In genomic region chr5:154892370-154892771, GRCh38 we compare ENCODE assay signal across 21 cellular contexts. TPM values are rescaled to one million over a fixed set of nuclear protein-coding genes. Genes with fewer than 3 reads are reported as not detected.
DNase-seq lines count a peak whose midpoint lies in the region; ATAC-seq, FAIRE-seq and TF ChIP-seq lines count a peak whose summit lies in the region.
"Had no signal": no experiment of that assay in that cellular context is flagged by ENCODE, and none has a peak within 500 bp of the region (broad histone marks: within the 10 kb centered on the region; RNA-seq: fewer than 3 reads in every experiment).

No MANE protein-coding gene starts in this region.

- ATAC-seq in left ventricle myocardium superior (peak; percentile 43), Right ventricle myocardium superior (ENCODE audit: poor library complexity) (no peak), HG03139 (IDR thresholded peaks at IDR 0.05; ENCODE audit: unreplicated experiment) (no peak)

- DNase-seq in left ventricle myocardium superior (no peak), Right ventricle myocardium superior (no peak), endothelial cell of umbilical vein (ENCODE audit: low read depth, low spot score) (peak; percentile 13), occipital lobe (lab: John Stamatoyannopoulos, UW) (peak; percentile 14), OCI-M1 (lab: John Stamatoyannopoulos, UW) (no peak), NCI-H510A treated with DMSO at 0.1 percent for 48 hours (lab: John Stamatoyannopoulos, UW) (no peak)
- DNase-seq: CD8-positive, alpha-beta memory T cell; DMS79; H7; HFFc6; MV-4-11; NCI-H187; NCI-H2107; NCI-H524; PC-9 had no signal

- TF ChIP-seq CTCF in endothelial cell of umbilical vein (IDR thresholded peaks at IDR 0.05; ENCODE audit: extremely low read depth in 1 of 2, insufficient read depth in 1 of 2, low read depth in 1 of 2, low read length in 2 of 2): no peak

- dilution Hi-C loops in endothelial cell of umbilical vein (cut with MboI; ENCODE audit: extremely low pct_ligation_motif_present, low sequenced_read_pairs): no loop called here

- intact Hi-C loops in left ventricle myocardium superior (cut with micrococcal nuclease) (no loop called here), Right ventricle myocardium superior (cut with DNase I) (no loop called here), endothelial cell of umbilical vein (cut with micrococcal nuclease) (no loop called here)

- no peak for TF ChIP-seq POLR2A in endothelial cell of umbilical vein (IDR thresholded peaks at IDR 0.05; ENCODE audit: low read depth, low read length)

- peaks cover 19 to 33% of the 10 kb centered on the region in 2 experiments for H3K36me3 ChIP-seq in endothelial cell of umbilical vein (ENCODE audit: control insufficient read depth in 2 of 2, extremely low read depth in 1 of 2, insufficient read depth in 2 of 2, low read length in 2 of 2)

- no peaks in the 10 kb centered on the region for H4K20me1 ChIP-seq in endothelial cell of umbilical vein (replicated peaks; ENCODE audit: control insufficient read depth, extremely low read depth, insufficient read depth, low read length)

- FAIRE-seq in endothelial cell of umbilical vein (lab: Jason Lieb, UNC): peak; percentile 74
- FAIRE-seq: A204.1, D721Med had no signal

- H2AFZ ChIP-seq in endothelial cell of umbilical vein (ENCODE audit: low read depth, low read length): no peak overlapping the region
- H2AFZ ChIP-seq: PC-9 had no signal

- H3K79me2 ChIP-seq in endothelial cell of umbilical vein (ENCODE audit: control insufficient read depth, insufficient read depth, low read length): no peaks in the 10 kb centered on the region

- CTCF ChIA-PET in endothelial cell of umbilical vein (lab: Charles Lee): interaction anchor here (0.6 to 1.3 kb wide), 3 partner anchors 12 to 238 kb away, joined by 3 read pairs; no protein-coding TSS in a partner anchor

- no peaks in the 10 kb centered on the region for H3K9me3 ChIP-seq in endothelial cell of umbilical vein (replicated peaks; ENCODE audit: control insufficient read depth, insufficient read depth, low read length)

- H3K9ac ChIP-seq in endothelial cell of umbilical vein (replicated peaks; ENCODE audit: extremely low read depth, insufficient read depth, low read length): no peak overlapping the region
- H3K9ac ChIP-seq: BLaER1 treated with 17β-estradiol and CSF1 and Interleukin-3, amounts not matched to agents 10 nM and 100 nM; KMS-11 had no signal

- H3K4me2 ChIP-seq in endothelial cell of umbilical vein (ENCODE audit: insufficient read depth, low read length): no peak overlapping the region
- H3K4me2 ChIP-seq: BLaER1 treated with 17β-estradiol and CSF1 and Interleukin-3, amounts not matched to agents 10 nM and 100 nM; KMS-11; PC-9 had no signal

- H3K27me3 ChIP-seq in endothelial cell of umbilical vein (ENCODE audit: control insufficient read depth in 2 of 2, insufficient read depth in 2 of 2, low read length in 2 of 2): no peaks in the 10 kb centered on the region
- H3K27me3 ChIP-seq: BLaER1 treated with 17β-estradiol and CSF1 and Interleukin-3, amounts not matched to agents 10 nM and 100 nM had no signal

- BruUV-seq in endothelial cell of umbilical vein (replicated peaks; lab: Mats Ljungman, UMichigan): no TSS peak

- peaks cover 3% of the 10 kb centered on the region for H3K4me1 ChIP-seq in endothelial cell of umbilical vein (ENCODE audit: control insufficient read depth, extremely low read depth, insufficient read depth, low read length)

- no peaks in the 10 kb centered on the region for H3K9me1 ChIP-seq in endothelial cell of umbilical vein (replicated peaks; ENCODE audit: control insufficient read depth, extremely low read depth, insufficient read depth, low read length)

- POLR2A ChIA-PET in endothelial cell of umbilical vein (lab: Charles Lee): no interaction called here

- no peak overlapping the region for H3K27ac ChIP-seq in endothelial cell of umbilical vein (ENCODE audit: insufficient read depth, low read depth, low read length)
- H3K27ac ChIP-seq: KMS-11, PC-9, RWPE1 had no signal

- H3K4me3 ChIP-seq in endothelial cell of umbilical vein (replicated peaks in 1 of 3; ENCODE audit: insufficient read depth in 1 of 3, low read depth in 1 of 3, low read length in 3 of 3): no peak overlapping the region
- H3K4me3 ChIP-seq: BLaER1 treated with 17β-estradiol and CSF1 and Interleukin-3, amounts not matched to agents 10 nM and 100 nM; PC-9 had no signal

TF ChIP-seq in endothelial cell of umbilical vein, 7 proteins besides CTCF, POLR2A, EP300 and RAD21:
- TF ChIP-seq POLR2AphosphoS5 (IDR thresholded peaks at IDR 0.05; ENCODE audit: insufficient read depth, low read depth, low read length) (no peak), EZH2 (IDR thresholded peaks at IDR 0.05; ENCODE audit: borderline replicate concordance, low read depth, low read length, severe bottlenecking) (no peak), GATA2 (IDR thresholded peaks at IDR 0.05; ENCODE audit: insufficient read depth, insufficient read length, low read depth, low read length) (no peak), JUN (IDR thresholded peaks at IDR 0.05; ENCODE audit: borderline replicate concordance, insufficient read depth, insufficient read length, low read depth) (no peak), MYC (IDR thresholded peaks at IDR 0.05; ENCODE audit: low read depth, low read length) (no peak), MAX (IDR thresholded peaks at IDR 0.05; ENCODE audit: insufficient read depth, insufficient read length) (no peak), FOS (IDR thresholded peaks at IDR 0.05; ENCODE audit: borderline replicate concordance, insufficient read depth, low read length) (no peak)

RNA-seq across cellular contexts. Expression of gene CNOT8, which starts 33.9 kb away (rescaled TPM):
- 26.1 TPM for total RNA-seq in left ventricle myocardium superior
- total RNA-seq in Right ventricle myocardium superior: 26.8 TPM
- 53.7 and 57.0 TPM in 2 replicates for total RNA-seq in endothelial cell of umbilical vein
- 34.6 and 42.6 TPM in 2 replicates for polyA plus RNA-seq in endothelial cell of umbilical vein
- 47.8 and 48.2 TPM in 2 replicates for polyA plus RNA-seq in endothelial cell of umbilical vein (2011; cell fraction: cytosol; rRNA removed)
- polyA plus RNA-seq in endothelial cell of umbilical vein (2011; cell fraction: nucleus; rRNA removed): 56.0 and 61.1 TPM in 2 replicates
- polyA plus RNA-seq in endothelial cell of umbilical vein (2012): 40.6 and 55.9 TPM in 2 replicates
- polyA minus RNA-seq in endothelial cell of umbilical vein: 62.7 and 64.2 TPM in 2 replicates
- 32.9 TPM for polyA minus RNA-seq in endothelial cell of umbilical vein (2011; cell fraction: cytosol; rRNA and poly(A)+ RNA removed)
- polyA minus RNA-seq in endothelial cell of umbilical vein (2011; cell fraction: nucleus; rRNA and poly(A)+ RNA removed): 23.5 and 24.0 TPM in 2 replicates
- 139 TPM for total RNA-seq in occipital lobe

RNA-seq across cellular contexts. Expression of gene FAXDC2, which starts 42.0 kb away (rescaled TPM):
- total RNA-seq in left ventricle myocardium superior (26.1 TPM), Right ventricle myocardium superior (24.1 TPM), endothelial cell of umbilical vein (5.8 and 8.3 TPM in 2 replicates), occipital lobe (7.2 TPM)
- 12.0 and 13.4 TPM in 2 replicates for polyA plus RNA-seq in endothelial cell of umbilical vein
- 6.5 and 6.9 TPM in 2 replicates for polyA plus RNA-seq in endothelial cell of umbilical vein (2011; cell fraction: cytosol; rRNA removed)
- polyA plus RNA-seq in endothelial cell of umbilical vein (2011; cell fraction: nucleus; rRNA removed): 11.8 and 15.0 TPM in 2 replicates
- polyA plus RNA-seq in endothelial cell of umbilical vein (2012): 3.4 and 4.9 TPM in 2 replicates
- polyA minus RNA-seq in endothelial cell of umbilical vein: 23.7 and 32.5 TPM in 2 replicates
- polyA minus RNA-seq in endothelial cell of umbilical vein (2011; cell fraction: cytosol; rRNA and poly(A)+ RNA removed): not detected
- 10.7 and 12.4 TPM in 2 replicates for polyA minus RNA-seq in endothelial cell of umbilical vein (2011; cell fraction: nucleus; rRNA and poly(A)+ RNA removed)

RNA-seq across cellular contexts. Expression of gene GEMIN5, which starts 45.6 kb away (rescaled TPM):
- total RNA-seq in left ventricle myocardium superior (14.9 TPM), Right ventricle myocardium superior (13.7 TPM), endothelial cell of umbilical vein (18.6 and 23.1 TPM in 2 replicates), occipital lobe (23.1 TPM)
- 6.1 and 7.2 TPM in 2 replicates for polyA plus RNA-seq in endothelial cell of umbilical vein
- 8.7 and 9.0 TPM in 2 replicates for polyA plus RNA-seq in endothelial cell of umbilical vein (2011; cell fraction: cytosol; rRNA removed)
- polyA plus RNA-seq in endothelial cell of umbilical vein (2011; cell fraction: nucleus; rRNA removed): 11.7 and 11.8 TPM in 2 replicates
- 10.7 and 16.9 TPM in 2 replicates for polyA plus RNA-seq in endothelial cell of umbilical vein (2012)
- 15.2 and 17.1 TPM in 2 replicates for polyA minus RNA-seq in endothelial cell of umbilical vein
- 15.7 TPM for polyA minus RNA-seq in endothelial cell of umbilical vein (2011; cell fraction: cytosol; rRNA and poly(A)+ RNA removed)
- 9.2 and 11.3 TPM in 2 replicates for polyA minus RNA-seq in endothelial cell of umbilical vein (2011; cell fraction: nucleus; rRNA and poly(A)+ RNA removed)

RNA-seq across cellular contexts. Expression of gene MRPL22, which starts 48.5 kb away (rescaled TPM):
- 79.1 TPM for total RNA-seq in left ventricle myocardium superior
- total RNA-seq in Right ventricle myocardium superior: 75.6 TPM
- total RNA-seq in endothelial cell of umbilical vein: 90.8 and 112 TPM in 2 replicates
- 65.6 and 66.9 TPM in 2 replicates for polyA plus RNA-seq in endothelial cell of umbilical vein
- 86.0 and 110 TPM in 2 replicates for polyA plus RNA-seq in endothelial cell of umbilical vein (2011; cell fraction: cytosol; rRNA removed)
- 47.2 and 60.5 TPM in 2 replicates for polyA plus RNA-seq in endothelial cell of umbilical vein (2011; cell fraction: nucleus; rRNA removed)
- 88.4 and 134 TPM in 2 replicates for polyA plus RNA-seq in endothelial cell of umbilical vein (2012)
- polyA minus RNA-seq in endothelial cell of umbilical vein: 53.9 and 72.2 TPM in 2 replicates
- 25.0 TPM for polyA minus RNA-seq in endothelial cell of umbilical vein (2011; cell fraction: cytosol; rRNA and poly(A)+ RNA removed)
- polyA minus RNA-seq in endothelial cell of umbilical vein (2011; cell fraction: nucleus; rRNA and poly(A)+ RNA removed): 7.6 and 15.0 TPM in 2 replicates
- 42.1 TPM for total RNA-seq in occipital lobe

Comparison
In these comparisons a context has a peak if more than half of its experiments do, and no peak if none do; other contexts are left out.
1. DNase-seq: peak in endothelial cell of umbilical vein (single experiment) and occipital lobe (single experiment); none in left ventricle myocardium superior (single experiment), Right ventricle myocardium superior (single experiment), OCI-M1 (single experiment) and NCI-H510A treated with DMSO at 0.1 percent for 48 hours (single experiment).